10 cellular contexts compared by ENCODE assay signal in genomic region chr5:113331201-113331551, GRCh38.
DNase-seq lines count a peak whose midpoint lies in the region; ATAC-seq and TF ChIP-seq lines count a peak whose summit lies in the region.
"Had no signal": no experiment of that assay in that cellular context is flagged by ENCODE, and none has a peak within 500 bp of the region (broad histone marks: within the 10 kb centered on the region; RNA-seq: fewer than 3 reads in every experiment).

No MANE protein-coding gene starts in this region.

- H3K27me3 ChIP-seq in Loucy (ENCODE audit: insufficient read depth, low read length, poor library complexity, severe bottlenecking) (no peaks in the 10 kb centered on the region), Peyer's patch (no peaks in the 10 kb centered on the region)

- peaks cover 13% of the 10 kb centered on the region for H3K4me1 ChIP-seq in Loucy (ENCODE audit: insufficient read depth, low read length, poor library complexity, severe bottlenecking)
- H3K4me1 ChIP-seq in mucosa of descending colon (ENCODE audit: low read depth), result no peaks in the 10 kb centered on the region
- no peaks in the 10 kb centered on the region for H3K4me1 ChIP-seq in Peyer's patch

- H3K36me3 ChIP-seq in Loucy (ENCODE audit: insufficient read depth, low read length), result no peaks in the 10 kb centered on the region
- no peaks in the 10 kb centered on the region for H3K36me3 ChIP-seq in mucosa of descending colon (ENCODE audit: low read depth)
- no peaks in the 10 kb centered on the region for H3K36me3 ChIP-seq in Peyer's patch

- TF ChIP-seq CTCF in Loucy (conservative IDR thresholded peaks at IDR 0.05; ENCODE audit: low read length), result no peak
- no peak for TF ChIP-seq CTCF in cardiac fibroblast (IDR thresholded peaks at IDR 0.05; ENCODE audit: low read depth, low read length)
- no peak for TF ChIP-seq CTCF in mucosa of descending colon (IDR thresholded peaks at IDR 0.05)
- TF ChIP-seq CTCF in Peyer's patch (IDR thresholded peaks at IDR 0.05), result no peak

- TF ChIP-seq POLR2A in Peyer's patch (IDR thresholded peaks at IDR 0.05), result no peak

- H3K4me2 ChIP-seq in Loucy (ENCODE audit: low read depth, low read length, poor library complexity, severe bottlenecking), result peak overlapping the region; percentile 48

- H3K9ac ChIP-seq in Loucy (ENCODE audit: low read depth, low read length, poor library complexity, severe bottlenecking), result no peak overlapping the region

- H2AFZ ChIP-seq in Loucy (ENCODE audit: low read length), result no peak overlapping the region

- H4K20me1 ChIP-seq in Loucy (ENCODE audit: insufficient read depth, low read length, poor library complexity, severe bottlenecking), result no peaks in the 10 kb centered on the region

- no peaks in the 10 kb centered on the region for H3K9me3 ChIP-seq in Loucy (ENCODE audit: insufficient read depth, low read depth, low read length)
- H3K9me3 ChIP-seq in mucosa of descending colon, result no peaks in the 10 kb centered on the region
- no peaks in the 10 kb centered on the region for H3K9me3 ChIP-seq in Peyer's patch

- intact Hi-C loops in mucosa of descending colon (cut with DNase I, micrococcal nuclease), result no loop called here
- intact Hi-C loops in left colon (cut with DNase I, micrococcal nuclease), result no loop called here

- DNase-seq in D341Med (ENCODE audit: low spot score) (peak; percentile 44), cardiac fibroblast (ENCODE audit: low read depth in 2 of 2) (peak; percentile 64 to 68), mucosa of descending colon (no peak), left colon (no peak), globus pallidus (ENCODE audit: low spot score) (no peak), Peyer's patch (no peak), NCI-H2171 treated with DMSO at 0.1 percent for 48 hours (lab: John Stamatoyannopoulos, UW) (no peak)
- DNase-seq: activated CD4-positive, alpha-beta T cell treated with anti-CD3 and anti-CD28 coated beads for 48 hours had no signal

- H3F3A ChIP-seq in Loucy (ENCODE audit: low read depth), result no peaks in the 10 kb centered on the region

- H3K79me2 ChIP-seq in Loucy (ENCODE audit: insufficient read depth, low read length), result no peaks in the 10 kb centered on the region

- H3K4me3 ChIP-seq in Loucy (ENCODE audit: low read length, poor library complexity, severe bottlenecking) (no peak overlapping the region), cardiac fibroblast (replicated peaks in 1 of 2; ENCODE audit: low read depth in 2 of 2, low read length in 2 of 2) (peak overlapping the region in 1 of 2 donors; percentile 24), mucosa of descending colon (no peak overlapping the region), Peyer's patch (no peak overlapping the region)
- H3K4me3 ChIP-seq: skin epidermis had no signal

- ATAC-seq in mucosa of descending colon, result peak; percentile 45
- ATAC-seq in left colon, result no peak

- H3K9me2 ChIP-seq in Loucy (replicated peaks; ENCODE audit: low read depth, low read length), result no peaks in the 10 kb centered on the region

- H3K27ac ChIP-seq in Peyer's patch, result no peak overlapping the region
- H3K27ac ChIP-seq: skin epidermis had no signal

Comparison
In these comparisons a context has a peak if more than half of its experiments do, and no peak if none do; other contexts are left out.
1. DNase-seq: peak in D341Med (single experiment) and cardiac fibroblast (2 of 2); none in mucosa of descending colon (0 of 3), left colon (0 of 2), globus pallidus (single experiment), Peyer's patch (0 of 3) and NCI-H2171 treated with DMSO at 0.1 percent for 48 hours (single experiment).